Comparison of ENCODE assay signal across 1 cellular context in genomic region chr11:14633506-14634224, GRCh38.
TF ChIP-seq lines count a peak whose summit lies in the region.

No MANE protein-coding gene starts in this region.

TF ChIP-seq in GM23338, 12 proteins besides CTCF, POLR2A, EP300 and RAD21:
- TF ChIP-seq ZNF462 (CRISPR knock-in tag; IDR thresholded peaks at IDR 0.05): 0 out of 2 replicates have a peak, but pooled peaks have one; percentile 26
